In genomic region chr16:57477531-57478202, GRCh38 we compare ENCODE assay signal across 1 cellular context.
A peak's percentile ranks its signal among the peaks of the same experiment; 100 is the strongest.
TF ChIP-seq lines count a peak whose summit lies in the region.

No MANE protein-coding gene starts in this region.

TF ChIP-seq in HepG2, 621 proteins besides CTCF, POLR2A, EP300 and RAD21:
- TF ChIP-seq GZF1 (CRISPR knock-in tag; IDR thresholded peaks at IDR 0.05) = no peak
- no peak for TF ChIP-seq ZNF383 (CRISPR knock-in tag; IDR thresholded peaks at IDR 0.05; ENCODE audit: borderline replicate concordance)
- TF ChIP-seq ZNF768 (CRISPR knock-in tag; IDR thresholded peaks at IDR 0.05) = 0 out of 2 replicates have a peak, but pooled peaks have one; percentile 10
- TF ChIP-seq ZNF44 (CRISPR knock-in tag; IDR thresholded peaks at IDR 0.05) = no peak
- TF ChIP-seq DBP (CRISPR knock-in tag; IDR thresholded peaks at IDR 0.05; ENCODE audit: not compliant biosample characterization) = no peak
- TF ChIP-seq ZNF687 (CRISPR knock-in tag; IDR thresholded peaks at IDR 0.05) = peak; percentile 35
- no peak for TF ChIP-seq ELF3 (CRISPR knock-in tag; IDR thresholded peaks at IDR 0.05)
- no peak for TF ChIP-seq ZFY (CRISPR knock-in tag; IDR thresholded peaks at IDR 0.05)
- TF ChIP-seq NRL (CRISPR knock-in tag; IDR thresholded peaks at IDR 0.05; ENCODE audit: borderline replicate concordance) = 0 out of 2 replicates have a peak, but pooled peaks have one; percentile 29
- no peak for TF ChIP-seq SAP130 (CRISPR knock-in tag; IDR thresholded peaks at IDR 0.05; ENCODE audit: low read depth)
